19 cellular contexts compared by ENCODE assay signal in genomic region chr3:50815844-50816243, GRCh38.
DNase-seq lines count a peak whose midpoint lies in the region; ATAC-seq and TF ChIP-seq lines count a peak whose summit lies in the region.
"Had no signal": no experiment of that assay in that cellular context is flagged by ENCODE, and none has a peak within 500 bp of the region (broad histone marks: within the 10 kb centered on the region; RNA-seq: fewer than 3 reads in every experiment).

No MANE protein-coding gene starts in this region.

- H3F3A ChIP-seq in PC-9 (ENCODE audit: insufficient read depth, low read depth) = peaks cover 8% of the 10 kb centered on the region

- H3K4me1 ChIP-seq in HUES48 (ENCODE audit: control insufficient read depth, insufficient read depth, low read length) (peaks cover 41% of the 10 kb centered on the region), PC-9 (replicated peaks; ENCODE audit: insufficient read depth) (peaks cover 51% of the 10 kb centered on the region), foreskin keratinocyte (peaks cover 9% of the 10 kb centered on the region), ascending aorta (no peaks in the 10 kb centered on the region)
- H3K4me1 ChIP-seq: colonic mucosa had no signal

- H2AFZ ChIP-seq in PC-9 = no peak overlapping the region

- peaks cover 14% of the 10 kb centered on the region for H3K79me2 ChIP-seq in PC-9 (ENCODE audit: low read depth)

- H3K4me2 ChIP-seq in PC-9 = peak overlapping the region; percentile 65

- H3K9me3 ChIP-seq in HUES48 (ENCODE audit: control insufficient read depth, insufficient read depth, low read length) = peaks cover 3% of the 10 kb centered on the region; the same call in 1 of the 2 replicates
- H3K9me3 ChIP-seq in PC-9 (ENCODE audit: insufficient read depth, low read depth) = no peaks in the 10 kb centered on the region
- H3K9me3 ChIP-seq in ascending aorta = no peaks in the 10 kb centered on the region
- H3K9me3 ChIP-seq: colonic mucosa had no signal

- H3K36me3 ChIP-seq in HUES48 (ENCODE audit: control insufficient read depth, insufficient read depth, low read length) (no peaks in the 10 kb centered on the region), PC-9 (ENCODE audit: low read depth) (no peaks in the 10 kb centered on the region), ascending aorta (no peaks in the 10 kb centered on the region)
- H3K36me3 ChIP-seq: colonic mucosa had no signal

- H3K4me3 ChIP-seq in HUES48 (ENCODE audit: low read depth, low read length) (no peak overlapping the region), PC-9 (no peak overlapping the region), ascending aorta (no peak overlapping the region)
- H3K4me3 ChIP-seq: colonic mucosa had no signal

- H3K27ac ChIP-seq in HUES48 (ENCODE audit: low read depth, low read length) = peak overlapping the region; percentile 68
- peak overlapping the region; percentile 75 for H3K27ac ChIP-seq in PC-9
- H3K27ac ChIP-seq in foreskin keratinocyte = no peak overlapping the region
- H3K27ac ChIP-seq in ascending aorta = no peak overlapping the region
- H3K27ac ChIP-seq: colonic mucosa had no signal

- H3K27me3 ChIP-seq in HUES48 (ENCODE audit: control insufficient read depth, insufficient read depth, low read length) (no peaks in the 10 kb centered on the region), PC-9 (ENCODE audit: insufficient read depth, low read depth) (no peaks in the 10 kb centered on the region), foreskin keratinocyte (no peaks in the 10 kb centered on the region), ascending aorta (no peaks in the 10 kb centered on the region)
- H3K27me3 ChIP-seq: colonic mucosa had no signal

- intact Hi-C loops in PC-9 (cut with micrococcal nuclease; ENCODE audit: unreplicated experiment) = loop anchor here (1.0 kb wide), 1 partner anchor 9 kb away; no protein-coding TSS in a partner anchor
- intact Hi-C loops in ascending aorta (cut with DNase I) = no loop called here

- BruUV-seq in PC-9 (replicated peaks; lab: Mats Ljungman, UMichigan) = no TSS peak

- TF ChIP-seq CTCF in PC-9 (conservative IDR thresholded peaks at IDR 0.05) (no peak), foreskin keratinocyte (conservative IDR thresholded peaks at IDR 0.05) (no peak), ascending aorta (IDR thresholded peaks at IDR 0.05) (no peak)

- H3K9ac ChIP-seq in HUES48 (ENCODE audit: low read depth, low read length) = no peak overlapping the region

- CTCF ChIA-PET in PC-9 (lab: Charles Lee) = interaction anchor here (0.7 to 0.8 kb wide), 2 partner anchors 9 to 346 kb away, joined by 3 read pairs; no protein-coding TSS in a partner anchor

- peak; percentile 63 for ATAC-seq in foreskin keratinocyte
- no peak for ATAC-seq in stimulated activated naive CD8-positive, alpha-beta T cell treated with anti-CD3 and anti-CD28 coated beads, Interleukin-15, Interleukin-2, amounts not matched to agents 100 U/mL and 50 U/mL, for 24 hours
- ATAC-seq: left lobe of liver had no signal

- DNase-seq in PC-9 (peak in 1 of 2 experiments; percentile 92), foreskin keratinocyte (peak; percentile 47 to 78), renal cortical epithelial cell (ENCODE audit: low read depth) (peak; percentile 43), NCI-H1105 treated with DMSO at 0.1 percent for 48 hours (lab: John Stamatoyannopoulos, UW) (no peak), ascending aorta (ENCODE audit: low spot score in 2 of 2) (no peak)
- no peak for DNase-seq in stimulated activated naive CD8-positive, alpha-beta T cell treated with anti-CD3 and anti-CD28 coated beads, Interleukin-15, Interleukin-2, amounts not matched to agents 100 U/mL and 50 U/mL, for 24 hours
- DNase-seq: activated CD4-positive, alpha-beta T cell treated with anti-CD3 and anti-CD28 coated beads, Interleukin-2, amount 10 ng/mL, durations not matched to agents 7 days and 5 days; activated CD8-positive, alpha-beta memory T cell treated with anti-CD3 and anti-CD28 coated beads, Interleukin-2, amount 50 U/mL, for 4 hours; CD4-positive, alpha-beta T cell; colonic mucosa; DMS 273 treated with DMSO at 0.1 percent for 48 hours; GF-D8; glutamatergic neuron; IMR-90; NCI-H524 treated with DMSO at 0.1 percent for 48 hours; RPMI8226; stimulated activated CD4-positive, alpha-beta T cell treated with anti-CD3 and anti-CD28 coated beads, Interleukin-1b, Interleukin-23, amount 100 ng/mL, for 48 hours had no signal

- H4K20me1 ChIP-seq in PC-9 (ENCODE audit: insufficient read depth) = no peaks in the 10 kb centered on the region

- no peaks in the 10 kb centered on the region for H3K9me2 ChIP-seq in PC-9 (ENCODE audit: insufficient read depth)

- POLR2A ChIA-PET in PC-9 (lab: Charles Lee; ENCODE audit: unreplicated experiment) = interaction anchor here (0.6 to 0.8 kb wide), 4 partner anchors 9 to 572 kb away, joined by 3 to 12 read pairs (median 8); no protein-coding TSS in a partner anchor

Comparison
In these comparisons a context has a peak if more than half of its experiments do, and no peak if none do; other contexts are left out.
1. H3K27ac ChIP-seq: peak in HUES48 (single experiment) and PC-9 (single experiment); none in foreskin keratinocyte (single experiment) and ascending aorta (0 of 2).
2. DNase-seq: peak in foreskin keratinocyte (2 of 2) and renal cortical epithelial cell (single experiment); none in stimulated activated naive CD8-positive, alpha-beta T cell treated with anti-CD3 and anti-CD28 coated beads, Interleukin-15, Interleukin-2, amounts not matched to agents 100 U/mL and 50 U/mL, for 24 hours (single experiment), NCI-H1105 treated with DMSO at 0.1 percent for 48 hours (single experiment) and ascending aorta (0 of 2).